9 cellular contexts compared by ENCODE assay signal in genomic region chr1:86503477-86504129, GRCh38. TPM values are rescaled to one million over a fixed set of nuclear protein-coding genes. Genes with fewer than 3 reads are reported as not detected.
A peak's percentile ranks its signal among the peaks of the same experiment; 100 is the strongest.
DNase-seq lines count a peak whose midpoint lies in the region.
"Had no signal": no experiment of that assay in that cellular context is flagged by ENCODE, and none has a peak within 500 bp of the region (broad histone marks: within the 10 kb centered on the region; RNA-seq: fewer than 3 reads in every experiment).

No MANE protein-coding gene starts in this region.

- H2BK120ac ChIP-seq in mesendoderm (ENCODE audit: low read depth, low read length) = no peak overlapping the region

- no peaks in the 10 kb centered on the region for H3K36me3 ChIP-seq in endocrine pancreas (ENCODE audit: control insufficient read depth, insufficient read depth, low read length)
- no peaks in the 10 kb centered on the region for H3K36me3 ChIP-seq in mesendoderm (ENCODE audit: control insufficient read depth, insufficient read depth, low read length)

- no peak overlapping the region for H2AK5ac ChIP-seq in mesendoderm (ENCODE audit: low read length)

- H3K4me3 Mint-ChIP-seq in activated naive CD4-positive, alpha-beta T cell treated with anti-CD3 and anti-CD28 coated beads for 36 hours = no peak overlapping the region
- no peak overlapping the region for H3K4me3 Mint-ChIP-seq in activated naive CD4-positive, alpha-beta T cell treated with anti-CD3 and anti-CD28 coated beads, Interleukin-2, amount 10 ng/mL, durations not matched to agents 7 days and 5 days

- no peaks in the 10 kb centered on the region for H3K9me3 Mint-ChIP-seq in activated naive CD4-positive, alpha-beta T cell treated with anti-CD3 and anti-CD28 coated beads for 36 hours
- H3K9me3 Mint-ChIP-seq in activated naive CD4-positive, alpha-beta T cell treated with anti-CD3 and anti-CD28 coated beads, Interleukin-2, amount 10 ng/mL, durations not matched to agents 7 days and 5 days = no peaks in the 10 kb centered on the region

- H3K27ac Mint-ChIP-seq in activated naive CD4-positive, alpha-beta T cell treated with anti-CD3 and anti-CD28 coated beads for 36 hours = no peak overlapping the region
- no peak overlapping the region for H3K27ac Mint-ChIP-seq in activated naive CD4-positive, alpha-beta T cell treated with anti-CD3 and anti-CD28 coated beads, Interleukin-2, amount 10 ng/mL, durations not matched to agents 7 days and 5 days

- H2BK15ac ChIP-seq in mesendoderm (replicated peaks; ENCODE audit: low read depth) = no peak overlapping the region

- H3K4me1 Mint-ChIP-seq in activated naive CD4-positive, alpha-beta T cell treated with anti-CD3 and anti-CD28 coated beads for 36 hours (ENCODE audit: low read depth) = peaks cover 7% of the 10 kb centered on the region
- H3K4me1 Mint-ChIP-seq in activated naive CD4-positive, alpha-beta T cell treated with anti-CD3 and anti-CD28 coated beads, Interleukin-2, amount 10 ng/mL, durations not matched to agents 7 days and 5 days = peaks cover 14% of the 10 kb centered on the region

- peak overlapping the region; percentile 88 for H3K18ac ChIP-seq in mesendoderm (ENCODE audit: low read length)

- no peaks in the 10 kb centered on the region for H3K79me1 ChIP-seq in mesendoderm (ENCODE audit: low read length)

- H3K56ac ChIP-seq in mesendoderm (ENCODE audit: low read length) = peak overlapping the region; percentile 80

- H4K8ac ChIP-seq in mesendoderm (ENCODE audit: low read depth, low read length) = no peak overlapping the region

- no peaks in the 10 kb centered on the region for H3K79me2 ChIP-seq in mesendoderm (ENCODE audit: control insufficient read depth, insufficient read depth, low read length)

- peaks cover 6% of the 10 kb centered on the region for H3K27me3 Mint-ChIP-seq in activated naive CD4-positive, alpha-beta T cell treated with anti-CD3 and anti-CD28 coated beads for 36 hours (ENCODE audit: low read depth)
- peaks cover 22% of the 10 kb centered on the region for H3K27me3 Mint-ChIP-seq in activated naive CD4-positive, alpha-beta T cell treated with anti-CD3 and anti-CD28 coated beads, Interleukin-2, amount 10 ng/mL, durations not matched to agents 7 days and 5 days

- no peak overlapping the region for H3K23ac ChIP-seq in mesendoderm (ENCODE audit: low read length)

- H3K4me2 ChIP-seq in mesendoderm (ENCODE audit: low read length) = no peak overlapping the region

- H3K4me1 ChIP-seq in endocrine pancreas (ENCODE audit: control insufficient read depth, insufficient read depth, low read length) (peaks cover 10% of the 10 kb centered on the region), mesendoderm (ENCODE audit: control insufficient read depth, low read depth, low read length) (peaks cover 12% of the 10 kb centered on the region)

- H3K4ac ChIP-seq in mesendoderm (ENCODE audit: low read depth, low read length) = peak overlapping the region; percentile 63

- intact Hi-C loops in activated naive CD4-positive, alpha-beta T cell treated with anti-CD3 and anti-CD28 coated beads for 36 hours (cut with micrococcal nuclease) = loop anchor here (5.0 to 10.0 kb wide), 3 partner anchors 106 to 1559 kb away; partner anchors contain the start of gene ODF2L

- H3K27ac ChIP-seq in mesendoderm (ENCODE audit: low read depth, low read length) = peak overlapping the region; percentile 92
- H3K27ac ChIP-seq: C4-2B had no signal

- no peaks in the 10 kb centered on the region for H3K27me3 ChIP-seq in endocrine pancreas (ENCODE audit: control insufficient read depth, insufficient read depth, low read length)
- no peaks in the 10 kb centered on the region for H3K27me3 ChIP-seq in mesendoderm (ENCODE audit: insufficient read depth, low read length, poor library complexity)

- H2BK5ac ChIP-seq in mesendoderm (ENCODE audit: low read length) = no peak overlapping the region

- DNase-seq in activated naive CD4-positive, alpha-beta T cell treated with anti-CD3 and anti-CD28 coated beads for 36 hours = peak; percentile 10
- DNase-seq in activated naive CD4-positive, alpha-beta T cell treated with anti-CD3 and anti-CD28 coated beads, Interleukin-2, amount 10 ng/mL, durations not matched to agents 7 days and 5 days = no peak
- DNase-seq in mesendoderm (peak; percentile 55), ureter (ENCODE audit: low spot score) (peak; percentile 55), dedifferentiated amniotic fluid mesenchymal stem cell (ENCODE audit: extremely low spot score) (no peak), NCI-H2081 (lab: John Stamatoyannopoulos, UW) (no peak), NCI-H1417 (lab: John Stamatoyannopoulos, UW) (no peak)

- H3K36me3 Mint-ChIP-seq in activated naive CD4-positive, alpha-beta T cell treated with anti-CD3 and anti-CD28 coated beads for 36 hours (ENCODE audit: low read depth) = no peaks in the 10 kb centered on the region
- H3K36me3 Mint-ChIP-seq in activated naive CD4-positive, alpha-beta T cell treated with anti-CD3 and anti-CD28 coated beads, Interleukin-2, amount 10 ng/mL, durations not matched to agents 7 days and 5 days = no peaks in the 10 kb centered on the region

- CTCF ChIA-PET in activated naive CD4-positive, alpha-beta T cell treated with anti-CD3 and anti-CD28 coated beads for 36 hours (lab: Charles Lee) = interaction anchor here (0.6 to 4.9 kb wide), 6 partner anchors 14 to 198 kb away, joined by 3 to 28 read pairs (median 4); no protein-coding TSS in a partner anchor
- CTCF ChIA-PET in activated naive CD4-positive, alpha-beta T cell treated with anti-CD3 and anti-CD28 coated beads, Interleukin-2, amount 10 ng/mL, durations not matched to agents 7 days and 5 days (lab: Charles Lee) = interaction anchor here (1.4 to 3.1 kb wide), 5 partner anchors 11 to 240 kb away, joined by 3 to 17 read pairs (median 4); no protein-coding TSS in a partner anchor

- no peaks in the 10 kb centered on the region for H3K9me3 ChIP-seq in endocrine pancreas (ENCODE audit: control insufficient read depth, low read length)

- no CpG with 5 or more reads among the region's 17 CpGs for WGBS in mesendoderm (ENCODE audit: extremely low coverage, insufficient coverage, low lambda C conversion rate)

- peak overlapping the region; percentile 38 for H3K9ac ChIP-seq in endocrine pancreas (ENCODE audit: control insufficient read depth, insufficient read depth, low read length)
- peak overlapping the region; percentile 33 for H3K9ac ChIP-seq in mesendoderm (ENCODE audit: low read length)

- H3K4me3 ChIP-seq in endocrine pancreas (ENCODE audit: control insufficient read depth, insufficient read depth, low read length) = peak overlapping the region; percentile 65
- no peak overlapping the region for H3K4me3 ChIP-seq in mesendoderm (ENCODE audit: low read length)

- no peak overlapping the region for H4K5ac ChIP-seq in mesendoderm (ENCODE audit: low read length)

RNA-seq across cellular contexts. Expression of gene CLCA1, which starts 34.9 kb away (rescaled TPM):
- total RNA-seq in activated naive CD4-positive, alpha-beta T cell treated with anti-CD3 and anti-CD28 coated beads for 36 hours = not detected
- polyA plus RNA-seq in mesendoderm (2013, experiment 1 of 2) = not detected
- not detected for polyA plus RNA-seq in mesendoderm (2013, experiment 2 of 2)
- 0.18 TPM for total RNA-seq in ureter

RNA-seq across cellular contexts. Expression of gene CLCA4, which starts 43.3 kb away (rescaled TPM):
- not detected for total RNA-seq in activated naive CD4-positive, alpha-beta T cell treated with anti-CD3 and anti-CD28 coated beads for 36 hours
- polyA plus RNA-seq in mesendoderm (2013, experiment 1 of 2) = not detected
- 0.01 TPM for polyA plus RNA-seq in mesendoderm (2013, experiment 2 of 2)
- total RNA-seq in ureter = 0.86 TPM

Comparison
In these comparisons a context has a peak if more than half of its experiments do, and no peak if none do; other contexts are left out.
1. DNase-seq: peak in activated naive CD4-positive, alpha-beta T cell treated with anti-CD3 and anti-CD28 coated beads for 36 hours (single experiment), mesendoderm (single experiment) and ureter (single experiment); none in activated naive CD4-positive, alpha-beta T cell treated with anti-CD3 and anti-CD28 coated beads, Interleukin-2, amount 10 ng/mL, durations not matched to agents 7 days and 5 days (single experiment), dedifferentiated amniotic fluid mesenchymal stem cell (single experiment), NCI-H2081 (0 of 2) and NCI-H1417 (0 of 3).